Comparison of ENCODE assay signal across 9 cellular contexts in genomic region chr3:59426851-59427565, GRCh38.
DNase-seq lines count a peak whose midpoint lies in the region; ATAC-seq, FAIRE-seq and TF ChIP-seq lines count a peak whose summit lies in the region.
"Had no signal": no experiment of that assay in that cellular context is flagged by ENCODE, and none has a peak within 500 bp of the region (broad histone marks: within the 10 kb centered on the region; RNA-seq: fewer than 3 reads in every experiment).

No MANE protein-coding gene starts in this region.

- FAIRE-seq in astrocyte (lab: Jason Lieb, UNC): peak; percentile 98

- TF ChIP-seq CTCF in CD8-positive, alpha-beta T cell (IDR thresholded peaks at IDR 0.05): no peak
- TF ChIP-seq CTCF in astrocyte (IDR thresholded peaks at IDR 0.05; ENCODE audit: insufficient read depth, low read depth, low read length): no peak

- no peaks in the 10 kb centered on the region for H3K9me3 ChIP-seq in CD8-positive, alpha-beta T cell (ENCODE audit: low read length)
- no peaks in the 10 kb centered on the region for H3K9me3 ChIP-seq in astrocyte (ENCODE audit: insufficient read depth, low read depth, low read length)

- no peak for ATAC-seq in CD8-positive, alpha-beta T cell
- ATAC-seq in GM21390 (IDR thresholded peaks at IDR 0.05; ENCODE audit: unreplicated experiment): no peak

- CTCF ChIA-PET in CD8-positive, alpha-beta T cell (lab: Charles Lee): interaction anchor here (1.1 to 1.3 kb wide), 3 partner anchors 17 to 431 kb away, joined by 3 to 4 read pairs (median 3); no protein-coding TSS in a partner anchor

- peak overlapping the region; percentile 74 for H3K4me2 ChIP-seq in astrocyte (ENCODE audit: low read length)

- no peak overlapping the region for H3K4me3 ChIP-seq in CD8-positive, alpha-beta T cell (ENCODE audit: low read depth, low read length)
- no peak overlapping the region for H3K4me3 ChIP-seq in astrocyte (ENCODE audit: insufficient read depth, low read depth, low read length)

- H3K27me3 ChIP-seq in CD8-positive, alpha-beta T cell (ENCODE audit: insufficient read depth, low read length): no peaks in the 10 kb centered on the region
- H3K27me3 ChIP-seq in astrocyte (ENCODE audit: insufficient read depth, low read length): no peaks in the 10 kb centered on the region

- no peaks in the 10 kb centered on the region for H3K36me3 Mint-ChIP-seq in CD8-positive, alpha-beta T cell
- H3K36me3 Mint-ChIP-seq in astrocyte (ENCODE audit: low read depth, unreplicated experiment): no peaks in the 10 kb centered on the region

- H3K9ac ChIP-seq in astrocyte (ENCODE audit: low read length): peak overlapping the region; percentile 75

- no peak overlapping the region for H3K4me3 Mint-ChIP-seq in CD8-positive, alpha-beta T cell
- no peak overlapping the region for H3K4me3 Mint-ChIP-seq in astrocyte (ENCODE audit: unreplicated experiment)
- H3K4me3 Mint-ChIP-seq: dendritic cell treated with granulocyte-macrophage colony-stimulating factor and Interleukin-4, amounts not matched to agents 40 ng/mL and 50 ng/mL, for 4 days had no signal

- peak overlapping the region; percentile 90 for H3K27ac Mint-ChIP-seq in CD8-positive, alpha-beta T cell
- no peak overlapping the region for H3K27ac Mint-ChIP-seq in astrocyte (ENCODE audit: unreplicated experiment)
- H3K27ac Mint-ChIP-seq: dendritic cell treated with granulocyte-macrophage colony-stimulating factor and Interleukin-4, amounts not matched to agents 40 ng/mL and 50 ng/mL, for 4 days had no signal

- POLR2A ChIA-PET in CD8-positive, alpha-beta T cell (lab: Charles Lee): no interaction called here

- H3K9me3 Mint-ChIP-seq in CD8-positive, alpha-beta T cell: no peaks in the 10 kb centered on the region
- H3K9me3 Mint-ChIP-seq in astrocyte (ENCODE audit: unreplicated experiment): peaks cover 2% of the 10 kb centered on the region
- H3K9me3 Mint-ChIP-seq: dendritic cell treated with granulocyte-macrophage colony-stimulating factor and Interleukin-4, amounts not matched to agents 40 ng/mL and 50 ng/mL, for 4 days had no signal

- H3K4me1 Mint-ChIP-seq in CD8-positive, alpha-beta T cell (ENCODE audit: low read depth): peaks cover 47% of the 10 kb centered on the region
- H3K4me1 Mint-ChIP-seq in astrocyte (ENCODE audit: low read depth, unreplicated experiment): peaks cover 28% of the 10 kb centered on the region

- no peak overlapping the region for H3K27ac ChIP-seq in CD8-positive, alpha-beta T cell (ENCODE audit: low read depth, low read length)
- peak overlapping the region; percentile 86 for H3K27ac ChIP-seq in astrocyte (ENCODE audit: low read depth, low read length)

- no peaks in the 10 kb centered on the region for H4K20me1 ChIP-seq in astrocyte (ENCODE audit: insufficient read depth, low read length)

- DNase-seq in CD8-positive, alpha-beta T cell: no peak
- DNase-seq in MV-4-11 (lab: John Stamatoyannopoulos, UW): peak; percentile 83
- DNase-seq in astrocyte (ENCODE audit: low read depth): peak; percentile 93
- DNase-seq in non-pigmented ciliary epithelial cell (ENCODE audit: low read depth): peak; percentile 78
- no peak for DNase-seq in germinal center (ENCODE audit: low spot score)
- no peak for DNase-seq in middle frontal gyrus (ENCODE audit: extremely low spot score, low spot score)
- DNase-seq: nucleus accumbens had no signal

- intact Hi-C loops in CD8-positive, alpha-beta T cell (cut with DNase I, micrococcal nuclease): loop anchor here in 1 of 2 experiments (10.0 kb wide), 1 partner anchor 88 kb away; no protein-coding TSS in a partner anchor

- no peaks in the 10 kb centered on the region for H3K36me3 ChIP-seq in CD8-positive, alpha-beta T cell (ENCODE audit: insufficient read depth, low read length)
- no peaks in the 10 kb centered on the region for H3K36me3 ChIP-seq in astrocyte (ENCODE audit: insufficient read depth, low read length)

- no peak overlapping the region for H2AFZ ChIP-seq in astrocyte (ENCODE audit: low read depth, low read length)

- H3K4me1 ChIP-seq in CD8-positive, alpha-beta T cell (ENCODE audit: insufficient read depth, low read length): peaks cover 42% of the 10 kb centered on the region
- peaks cover 35% of the 10 kb centered on the region for H3K4me1 ChIP-seq in astrocyte (ENCODE audit: insufficient read depth, low read length)

- no peaks in the 10 kb centered on the region for H3K27me3 Mint-ChIP-seq in CD8-positive, alpha-beta T cell (ENCODE audit: low read depth)
- peaks cover 3% of the 10 kb centered on the region for H3K27me3 Mint-ChIP-seq in astrocyte (ENCODE audit: low read depth, unreplicated experiment)

- H3K79me2 ChIP-seq in astrocyte (ENCODE audit: insufficient read depth, low read length): no peaks in the 10 kb centered on the region

Comparison
In these comparisons a context has a peak if more than half of its experiments do, and no peak if none do; other contexts are left out.
1. DNase-seq: peak in MV-4-11 (single experiment), astrocyte (single experiment) and non-pigmented ciliary epithelial cell (single experiment); none in CD8-positive, alpha-beta T cell (0 of 7), germinal center (single experiment) and middle frontal gyrus (single experiment).